In the genomic region with DNA sequence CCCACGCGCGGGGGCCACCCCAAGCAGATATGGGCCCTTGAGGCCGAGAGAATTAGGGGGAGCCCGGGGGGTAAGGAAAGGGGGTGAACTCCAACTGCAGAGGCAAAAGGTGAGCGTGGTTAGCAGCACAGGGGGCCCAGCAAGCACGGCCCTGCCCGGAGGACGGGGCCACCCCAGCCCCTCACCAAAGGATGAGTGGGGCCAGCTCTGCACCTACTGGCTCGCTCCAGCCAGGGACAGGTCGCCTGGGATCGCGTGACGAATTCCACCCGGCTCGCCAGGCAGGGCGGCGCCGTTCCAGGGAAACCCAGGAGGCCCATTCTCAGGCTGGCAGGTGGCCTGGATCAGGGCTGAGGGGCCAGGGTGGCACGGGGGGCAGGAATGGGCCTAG, we compare ENCODE assay signal across 9 cellular contexts. TPM values are rescaled to one million over a fixed set of nuclear protein-coding genes. Genes with fewer than 3 reads are reported as not detected.
DNase-seq lines count a peak whose midpoint lies in the region; ATAC-seq and TF ChIP-seq lines count a peak whose summit lies in the region.
"Had no signal": no experiment of that assay in that cellular context is flagged by ENCODE, and none has a peak within 500 bp of the region (broad histone marks: within the 10 kb centered on the region; RNA-seq: fewer than 3 reads in every experiment).

No MANE protein-coding gene starts in this region.

- POLR2A ChIA-PET in activated naive CD8-positive, alpha-beta T cell treated with anti-CD3 and anti-CD28 coated beads, Interleukin-2, amount 10 ng/mL, durations not matched to agents 7 days and 5 days (lab: Charles Lee) = interaction anchor here (1.0 to 1.5 kb wide), 5 partner anchors 12 to 411 kb away, joined by 3 to 11 read pairs (median 4); no protein-coding TSS in a partner anchor

- TF ChIP-seq CTCF in type B pancreatic cell (conservative IDR thresholded peaks at IDR 0.05) = no peak

- peak overlapping the region; percentile 87 for H3K27ac ChIP-seq in layer of hippocampus (ENCODE audit: low read depth, low read length)

- ATAC-seq in activated T-cell treated with anti-CD3 and anti-CD28 coated beads, Interleukin-2, amount 50 U/mL, for 72 hours (replicated peaks in 1 of 2) = no peak
- no peak for ATAC-seq in activated naive CD8-positive, alpha-beta T cell treated with anti-CD3 and anti-CD28 coated beads, Interleukin-2, amount 10 ng/mL, durations not matched to agents 7 days and 5 days (ENCODE audit: low read depth)

- H3K9me3 Mint-ChIP-seq in activated T-cell treated with anti-CD3 and anti-CD28 coated beads, Interleukin-2, amount 50 U/mL, for 24 hours = no peaks in the 10 kb centered on the region
- H3K9me3 Mint-ChIP-seq in activated T-cell treated with anti-CD3 and anti-CD28 coated beads, Interleukin-2, amount 50 U/mL, for 72 hours = no peaks in the 10 kb centered on the region
- H3K9me3 Mint-ChIP-seq in activated naive CD8-positive, alpha-beta T cell treated with anti-CD3 and anti-CD28 coated beads, Interleukin-2, amount 10 ng/mL, durations not matched to agents 7 days and 5 days = no peaks in the 10 kb centered on the region
- H3K9me3 Mint-ChIP-seq in type B pancreatic cell = no peaks in the 10 kb centered on the region
- H3K9me3 Mint-ChIP-seq: T-helper 2 cell treated with Interferon-gamma antibody and Interleukin-4, amounts not matched to agents 5 μg/mL and 100 μg/mL, for 36 hours had no signal

- no peak for DNase-seq in activated T-cell treated with anti-CD3 and anti-CD28 coated beads, Interleukin-2, amount 50 U/mL, for 24 hours
- no peak for DNase-seq in activated T-cell treated with anti-CD3 and anti-CD28 coated beads, Interleukin-2, amount 50 U/mL, for 72 hours
- no peak for DNase-seq in activated naive CD8-positive, alpha-beta T cell treated with anti-CD3 and anti-CD28 coated beads, Interleukin-2, amount 10 ng/mL, durations not matched to agents 7 days and 5 days
- DNase-seq in type B pancreatic cell (ENCODE audit: extremely low spot score, unreplicated experiment) (no peak), NCI-H82 (lab: John Stamatoyannopoulos, UW) (no peak), NCI-H1048 (lab: John Stamatoyannopoulos, UW) (no peak), activated gamma-delta T cell (lab: John Stamatoyannopoulos, UW) (no peak)

- H3K4me3 Mint-ChIP-seq in activated T-cell treated with anti-CD3 and anti-CD28 coated beads, Interleukin-2, amount 50 U/mL, for 24 hours = no peak overlapping the region
- H3K4me3 Mint-ChIP-seq in activated T-cell treated with anti-CD3 and anti-CD28 coated beads, Interleukin-2, amount 50 U/mL, for 72 hours = no peak overlapping the region
- H3K4me3 Mint-ChIP-seq in activated naive CD8-positive, alpha-beta T cell treated with anti-CD3 and anti-CD28 coated beads, Interleukin-2, amount 10 ng/mL, durations not matched to agents 7 days and 5 days = no peak overlapping the region
- H3K4me3 Mint-ChIP-seq in type B pancreatic cell = no peak overlapping the region
- H3K4me3 Mint-ChIP-seq: T-helper 2 cell treated with Interferon-gamma antibody and Interleukin-4, amounts not matched to agents 5 μg/mL and 100 μg/mL, for 36 hours had no signal

- no peaks in the 10 kb centered on the region for H3K27me3 Mint-ChIP-seq in activated T-cell treated with anti-CD3 and anti-CD28 coated beads, Interleukin-2, amount 50 U/mL, for 24 hours
- H3K27me3 Mint-ChIP-seq in activated T-cell treated with anti-CD3 and anti-CD28 coated beads, Interleukin-2, amount 50 U/mL, for 72 hours (ENCODE audit: low read depth) = no peaks in the 10 kb centered on the region
- H3K27me3 Mint-ChIP-seq in activated naive CD8-positive, alpha-beta T cell treated with anti-CD3 and anti-CD28 coated beads, Interleukin-2, amount 10 ng/mL, durations not matched to agents 7 days and 5 days = no peaks in the 10 kb centered on the region
- H3K27me3 Mint-ChIP-seq in type B pancreatic cell = no peaks in the 10 kb centered on the region

- H3K27ac Mint-ChIP-seq in activated T-cell treated with anti-CD3 and anti-CD28 coated beads, Interleukin-2, amount 50 U/mL, for 24 hours = peak overlapping the region; percentile 85
- no peak overlapping the region for H3K27ac Mint-ChIP-seq in activated T-cell treated with anti-CD3 and anti-CD28 coated beads, Interleukin-2, amount 50 U/mL, for 72 hours
- H3K27ac Mint-ChIP-seq in activated naive CD8-positive, alpha-beta T cell treated with anti-CD3 and anti-CD28 coated beads, Interleukin-2, amount 10 ng/mL, durations not matched to agents 7 days and 5 days = peak overlapping the region; percentile 52
- H3K27ac Mint-ChIP-seq in type B pancreatic cell = peak overlapping the region; percentile 64
- H3K27ac Mint-ChIP-seq: T-helper 2 cell treated with Interferon-gamma antibody and Interleukin-4, amounts not matched to agents 5 μg/mL and 100 μg/mL, for 36 hours had no signal

- H3K27me3 ChIP-seq in layer of hippocampus (ENCODE audit: control insufficient read depth, insufficient read depth, low read length) = no peaks in the 10 kb centered on the region

- peaks cover 64% of the 10 kb centered on the region for H3K36me3 Mint-ChIP-seq in activated T-cell treated with anti-CD3 and anti-CD28 coated beads, Interleukin-2, amount 50 U/mL, for 24 hours (ENCODE audit: low read depth)
- no peaks in the 10 kb centered on the region for H3K36me3 Mint-ChIP-seq in activated T-cell treated with anti-CD3 and anti-CD28 coated beads, Interleukin-2, amount 50 U/mL, for 72 hours (ENCODE audit: insufficient read depth in 2 of 2)
- peaks cover 13% of the 10 kb centered on the region for H3K36me3 Mint-ChIP-seq in activated naive CD8-positive, alpha-beta T cell treated with anti-CD3 and anti-CD28 coated beads, Interleukin-2, amount 10 ng/mL, durations not matched to agents 7 days and 5 days
- peaks cover 3% of the 10 kb centered on the region for H3K36me3 Mint-ChIP-seq in type B pancreatic cell

- H3K4me1 Mint-ChIP-seq in activated T-cell treated with anti-CD3 and anti-CD28 coated beads, Interleukin-2, amount 50 U/mL, for 24 hours (ENCODE audit: low read depth) = peaks cover 56% of the 10 kb centered on the region
- H3K4me1 Mint-ChIP-seq in activated T-cell treated with anti-CD3 and anti-CD28 coated beads, Interleukin-2, amount 50 U/mL, for 72 hours (ENCODE audit: low read depth) = peaks cover 41% of the 10 kb centered on the region
- H3K4me1 Mint-ChIP-seq in activated naive CD8-positive, alpha-beta T cell treated with anti-CD3 and anti-CD28 coated beads, Interleukin-2, amount 10 ng/mL, durations not matched to agents 7 days and 5 days = peaks cover 14% of the 10 kb centered on the region
- peaks cover 14% of the 10 kb centered on the region for H3K4me1 Mint-ChIP-seq in type B pancreatic cell (ENCODE audit: unreplicated experiment)

RNA-seq across cellular contexts. Expression of gene BIN1, which starts 38.6 kb away (rescaled TPM):
- total RNA-seq in activated T-cell treated with anti-CD3 and anti-CD28 coated beads, Interleukin-2, amount 50 U/mL, for 72 hours = 100 to 1,000 TPM in 1 of 2 donors, 10 to 100 TPM in 1; 87.3 to 127 TPM
- 100 to 1,000 TPM; 160 to 161 TPM for total RNA-seq in activated naive CD8-positive, alpha-beta T cell treated with anti-CD3 and anti-CD28 coated beads, Interleukin-2, amount 10 ng/mL, durations not matched to agents 7 days and 5 days
- 26.3 and 63.4 TPM in 2 replicates for total RNA-seq in type B pancreatic cell (ENCODE audit: low replicate concordance)
